Comparison of ENCODE assay signal across 32 cellular contexts in genomic region chr1:41325801-41326200, GRCh38. TPM values are rescaled to one million over a fixed set of nuclear protein-coding genes. Genes with fewer than 3 reads are reported as not detected.
DNase-seq lines count a peak whose midpoint lies in the region; ATAC-seq, FAIRE-seq and TF ChIP-seq lines count a peak whose summit lies in the region.
"Had no signal": no experiment of that assay in that cellular context is flagged by ENCODE, and none has a peak within 500 bp of the region (broad histone marks: within the 10 kb centered on the region; RNA-seq: fewer than 3 reads in every experiment).

No MANE protein-coding gene starts in this region.

- H4K20me1 ChIP-seq in mammary epithelial cell (ENCODE audit: insufficient read depth, low read length): no peaks in the 10 kb centered on the region

- H3K4me1 ChIP-seq in mammary epithelial cell (ENCODE audit: insufficient read depth, low read length) (peaks cover 11% of the 10 kb centered on the region), breast epithelium (no peaks in the 10 kb centered on the region), esophagus muscularis mucosa (peaks cover 0 to 6% (median 1%) of the 10 kb centered on the region in 4 donors)
- H3K4me1 ChIP-seq: A549, body of pancreas, left ventricle myocardium inferior, parathyroid adenoma, SJSA1 had no signal

- H3K9me3 ChIP-seq in mammary epithelial cell (replicated peaks; ENCODE audit: insufficient read depth, low read length): no peaks in the 10 kb centered on the region
- no peaks in the 10 kb centered on the region for H3K9me3 ChIP-seq in breast epithelium
- no peaks in the 10 kb centered on the region for H3K9me3 ChIP-seq in esophagus muscularis mucosa
- H3K9me3 ChIP-seq: A549, body of pancreas, left ventricle myocardium inferior, SJSA1, testis had no signal

- no peak for TF ChIP-seq EP300 in esophagus muscularis mucosa (IDR thresholded peaks at IDR 0.05)

- no peak for FAIRE-seq in RCC 7860 (lab: Jason Lieb, UNC)
- FAIRE-seq: A549, D721Med had no signal

- no peaks in the 10 kb centered on the region for H3K79me2 ChIP-seq in mammary epithelial cell (ENCODE audit: insufficient read depth, low read length)
- H3K79me2 ChIP-seq: parathyroid adenoma had no signal

- CTCF ChIA-PET in mammary epithelial cell (lab: Charles Lee; ENCODE audit: low non-redundant PET): no interaction called here

- DNase-seq in mammary epithelial cell: peak; percentile 85
- DNase-seq in breast epithelium (ENCODE audit: low spot score in 2 of 2): no peak
- DNase-seq in RCC 7860 (ENCODE audit: low spot score): peak; percentile 13
- DNase-seq in esophagus muscularis mucosa (ENCODE audit: extremely low spot score): peak; percentile 14
- DNase-seq in RKO (ENCODE audit: low spot score): no peak
- no peak for DNase-seq in DMS153 (lab: John Stamatoyannopoulos, UW)
- DNase-seq: activated CD4-positive, CD25-positive, alpha-beta regulatory T cell; activated naive CD4-positive, alpha-beta T cell treated with Interleukin-2 at 50 U/mL for 16 hours; AML-193; body of pancreas; CD4-positive, CD25-positive, alpha-beta regulatory T cell; dorsolateral prefrontal cortex; H7; KG1; left ventricle myocardium inferior; mesendoderm; NCI-H1436; NCI-H2081 treated with DMSO at 0.1 percent for 48 hours; NCI-H2227 treated with DMSO at 0.1 percent for 48 hours; right cardiac atrium; RPMI8226; stimulated activated CD4-positive, alpha-beta T cell treated with anti-CD3 and anti-CD28 coated beads, Interleukin-2, amount 100 ng/mL, for 24 hours; testis had no signal

- H3K9ac ChIP-seq in mammary epithelial cell (ENCODE audit: insufficient read depth, low read length): no peak overlapping the region
- H3K9ac ChIP-seq: parathyroid adenoma had no signal

- dilution Hi-C loops in mammary epithelial cell (cut with HindIII; ENCODE audit: low sequenced_read_pairs): no loop called here

- no peak for TF ChIP-seq POLR2A in breast epithelium (IDR thresholded peaks at IDR 0.05)
- TF ChIP-seq POLR2A in esophagus muscularis mucosa (IDR thresholded peaks at IDR 0.05; ENCODE audit: low read depth): no peak

- no peak overlapping the region for H2AFZ ChIP-seq in mammary epithelial cell (ENCODE audit: low read depth, low read length)
- H2AFZ ChIP-seq: parathyroid adenoma had no signal

- BruUV-seq in mammary epithelial cell (replicated peaks; lab: Mats Ljungman, UMichigan): no TSS peak

- no peak for TF ChIP-seq CTCF in mammary epithelial cell (conservative IDR thresholded peaks at IDR 0.05 in 1 of 2, IDR thresholded peaks at IDR 0.05 in 1 of 2; ENCODE audit: extremely low read depth in 1 of 2, insufficient read depth in 1 of 2, low read depth in 1 of 2, low read length in 2 of 2)
- no peak for TF ChIP-seq CTCF in breast epithelium (IDR thresholded peaks at IDR 0.05)
- TF ChIP-seq CTCF in esophagus muscularis mucosa (IDR thresholded peaks at IDR 0.05): no peak

- H3K36me3 ChIP-seq in mammary epithelial cell (ENCODE audit: insufficient read depth, low read length) (no peaks in the 10 kb centered on the region), breast epithelium (no peaks in the 10 kb centered on the region), esophagus muscularis mucosa (no peaks in the 10 kb centered on the region)
- H3K36me3 ChIP-seq: left ventricle myocardium inferior, SJSA1 had no signal

- ATAC-seq in HG03432 (IDR thresholded peaks at IDR 0.05; ENCODE audit: unreplicated experiment) (no peak), HG03039 (IDR thresholded peaks at IDR 0.05; ENCODE audit: unreplicated experiment) (no peak)
- ATAC-seq: A549, body of pancreas, right cardiac atrium had no signal

- H3K27ac ChIP-seq in mammary epithelial cell (ENCODE audit: insufficient read depth, low read depth, low read length): no peak overlapping the region
- no peak overlapping the region for H3K27ac ChIP-seq in breast epithelium
- H3K27ac ChIP-seq in esophagus muscularis mucosa (replicated peaks in 1 of 4): no peak overlapping the region
- H3K27ac ChIP-seq: A549, body of pancreas, dorsolateral prefrontal cortex, left ventricle myocardium inferior, parathyroid adenoma, SJSA1, testis had no signal

- in situ Hi-C loops in mammary epithelial cell (cut with MboI; ENCODE audit: low sequenced_read_pairs in 2 of 2): no loop called here

- H3K4me3 ChIP-seq in mammary epithelial cell (replicated peaks in 1 of 3; ENCODE audit: insufficient read depth in 1 of 3, low read depth in 2 of 3, low read length in 3 of 3) (no peak overlapping the region), breast epithelium (no peak overlapping the region), esophagus muscularis mucosa (no peak overlapping the region)
- H3K4me3 ChIP-seq: A549, body of pancreas, dorsolateral prefrontal cortex, left ventricle myocardium inferior, SJSA1, testis had no signal

- WGBS in mammary epithelial cell (ENCODE audit: low coverage, missing lambda C conversion rate): 51% methylated on average over 6 of the region's 6 CpGs
- 92% methylated on average over 6 of the region's 6 CpGs for WGBS in esophagus muscularis mucosa

- H3K27me3 ChIP-seq in mammary epithelial cell (ENCODE audit: insufficient read depth, low read length) (no peaks in the 10 kb centered on the region), breast epithelium (no peaks in the 10 kb centered on the region), esophagus muscularis mucosa (no peaks in the 10 kb centered on the region)
- H3K27me3 ChIP-seq: body of pancreas, dorsolateral prefrontal cortex, SJSA1, testis had no signal

- no peak overlapping the region for H3K4me2 ChIP-seq in mammary epithelial cell (ENCODE audit: insufficient read depth, low read depth, low read length)
- H3K4me2 ChIP-seq: A549 had no signal

- intact Hi-C loops in mammary epithelial cell (cut with micrococcal nuclease): no loop called here
- intact Hi-C loops in breast epithelium (cut with DNase I; ENCODE audit: low total_unique reads): no loop called here
- intact Hi-C loops in esophagus muscularis mucosa (cut with DNase I): no loop called here

RNA-seq across cellular contexts. Expression of gene FOXO6, which starts 35.4 kb away (rescaled TPM):
- total RNA-seq in mammary epithelial cell (under 1 TPM; 0.28 to 0.67 TPM), breast epithelium (1 to 10 TPM in 1 of 3 donors, under 1 TPM in 1, not detected in 1; 0.98 to 1.3 TPM), esophagus muscularis mucosa (1 to 10 TPM in 1 of 4 donors, under 1 TPM in 3; 0.33 to 1.3 (median 0.53) TPM)
- polyA plus RNA-seq in mammary epithelial cell: not detected
- not detected for polyA minus RNA-seq in mammary epithelial cell
- total RNA-seq: activated T-helper 1 cell treated with anti-CD3 and anti-CD28 coated beads, Interleukin-12 subunit alpha, Interleukin-12 subunit beta, Interleukin-2, Interleukin-4 antibody, amounts not matched to agents 30 ng/mL and 10 ng/mL and 1 ng/mL, durations not matched to agents 14 hours and 24 hours and 36 hours; T-helper 1 cell treated with Interleukin-12 subunit alpha and Interleukin-12 subunit beta and Interleukin-4 antibody, amounts not matched to agents 30 ng/mL and 1 ng/mL, for 36 hours had no signal
- polyA plus RNA-seq: CD4-positive, CD25-positive, alpha-beta regulatory T cell; fibroblast of lung had no signal

Comparison
In these comparisons a context has a peak if more than half of its experiments do, and no peak if none do; other contexts are left out.
1. DNase-seq: peak in mammary epithelial cell (single experiment), RCC 7860 (single experiment) and esophagus muscularis mucosa (single experiment); none in breast epithelium (0 of 2), RKO (single experiment) and DMS153 (single experiment).